11 cellular contexts compared by ENCODE assay signal in genomic region chr17:2250140-2251095, GRCh38. TPM values are rescaled to one million over a fixed set of nuclear protein-coding genes. Genes with fewer than 3 reads are reported as not detected.
A peak's percentile ranks its signal among the peaks of the same experiment; 100 is the strongest.
DNase-seq lines count a peak whose midpoint lies in the region; ATAC-seq and TF ChIP-seq lines count a peak whose summit lies in the region.
"Had no signal": no experiment of that assay in that cellular context is flagged by ENCODE, and none has a peak within 500 bp of the region (broad histone marks: within the 10 kb centered on the region; RNA-seq: fewer than 3 reads in every experiment).

No MANE protein-coding gene starts in this region.

- CTCF ChIA-PET in CD4-positive, alpha-beta T cell (lab: Charles Lee), result interaction anchor here (0.7 to 1.1 kb wide), 2 partner anchors 27 to 31 kb away, joined by 3 read pairs; no protein-coding TSS in a partner anchor
- CTCF ChIA-PET in SK-N-SH (lab: Yijun Ruan, JAX) (interaction anchor here (0.8 to 4.3 kb wide), 2 partner anchors 19 to 196 kb away, joined by 3 to 46 read pairs; partner anchors contain the start of gene HIC1), Calu3 (lab: Charles Lee) (no interaction called here)
- CTCF ChIA-PET in activated naive CD4-positive, alpha-beta T cell treated with anti-CD3 and anti-CD28 coated beads for 36 hours (lab: Charles Lee), result interaction anchor here (0.9 to 1.7 kb wide), 6 partner anchors 10 to 195 kb away, joined by 4 to 8 read pairs (median 4); partner anchors contain the start of gene HIC1

- peaks cover 11% of the 10 kb centered on the region for H3K79me2 ChIP-seq in SK-N-SH (ENCODE audit: insufficient read depth)

- TF ChIP-seq RAD21 in SK-N-SH (IDR thresholded peaks at IDR 0.05; ENCODE audit: low read length), result no peak

- H2AFZ ChIP-seq in SK-N-SH (ENCODE audit: low read depth), result no peak overlapping the region

- no peak overlapping the region for H3K4me3 ChIP-seq in SK-N-SH (ENCODE audit: low read depth in 2 of 2, low read length in 1 of 2)
- H3K4me3 ChIP-seq: esophagus squamous epithelium had no signal

- H3K9me3 Mint-ChIP-seq in CD4-positive, alpha-beta T cell, result peaks cover 5% of the 10 kb centered on the region
- no peaks in the 10 kb centered on the region for H3K9me3 Mint-ChIP-seq in activated naive CD4-positive, alpha-beta T cell treated with anti-CD3 and anti-CD28 coated beads for 36 hours
- H3K9me3 Mint-ChIP-seq in natural killer cell (no peaks in the 10 kb centered on the region), Calu3 (ENCODE audit: low read depth, unreplicated experiment) (no peaks in the 10 kb centered on the region)

- 78% methylated on average over 12 of the region's 12 CpGs for WGBS in SK-N-SH (ENCODE audit: low lambda C conversion rate)

- H3K27me3 ChIP-seq in CD4-positive, alpha-beta T cell (ENCODE audit: control insufficient read depth, insufficient read depth, low read length), result no peaks in the 10 kb centered on the region
- no peaks in the 10 kb centered on the region for H3K27me3 ChIP-seq in SK-N-SH (ENCODE audit: insufficient read depth)
- H3K27me3 ChIP-seq: esophagus squamous epithelium had no signal

- peaks cover 22% of the 10 kb centered on the region for H3F3A ChIP-seq in SK-N-SH (replicated peaks; ENCODE audit: insufficient read depth)

- ATAC-seq in CD4-positive, alpha-beta T cell (ENCODE audit: poor library complexity), result peak; percentile 78
- ATAC-seq in natural killer cell (peak; percentile 65 to 85 (median 84)), HG03565 (IDR thresholded peaks at IDR 0.05; ENCODE audit: unreplicated experiment) (no peak), GM18505 (IDR thresholded peaks at IDR 0.05; ENCODE audit: unreplicated experiment) (no peak)

- no peak for TF ChIP-seq CTCF in CD4-positive, alpha-beta T cell (IDR thresholded peaks at IDR 0.05)
- TF ChIP-seq CTCF in SK-N-SH (IDR thresholded peaks at IDR 0.05) (no peak), natural killer cell (IDR thresholded peaks at IDR 0.05) (no peak), Calu3 (IDR thresholded peaks at IDR 0.05; ENCODE audit: unreplicated experiment) (no peak)

- peaks cover 65% of the 10 kb centered on the region for H3K36me3 Mint-ChIP-seq in CD4-positive, alpha-beta T cell (ENCODE audit: low read depth)
- H3K36me3 Mint-ChIP-seq in activated naive CD4-positive, alpha-beta T cell treated with anti-CD3 and anti-CD28 coated beads for 36 hours (ENCODE audit: low read depth), result peaks cover 28% of the 10 kb centered on the region
- peaks cover 7% of the 10 kb centered on the region for H3K36me3 Mint-ChIP-seq in natural killer cell
- no peaks in the 10 kb centered on the region for H3K36me3 Mint-ChIP-seq in Calu3 (ENCODE audit: insufficient read depth, unreplicated experiment)

- DNase-seq in CD4-positive, alpha-beta T cell, result peak in 4 of 10 experiments; percentile 19 to 56 (median 32)
- DNase-seq in SK-N-SH (no peak), natural killer cell (no peak), Calu3 (no peak), NCI-H1436 treated with DMSO at 0.1 percent for 48 hours (lab: John Stamatoyannopoulos, UW) (no peak)
- peak; percentile 68 for DNase-seq in activated naive CD4-positive, alpha-beta T cell treated with anti-CD3 and anti-CD28 coated beads for 36 hours
- DNase-seq: esophagus squamous epithelium, midbrain, NCI-H1694 had no signal

- H3K4me1 ChIP-seq in SK-N-SH (ENCODE audit: control insufficient read depth in 1 of 2, insufficient read depth in 2 of 2, low read depth in 1 of 2, low read length in 1 of 2), result peaks cover 2 to 23% of the 10 kb centered on the region in 2 experiments; a peak in 2 of 4 replicates

- peak overlapping the region; percentile 1 for H3K4me3 Mint-ChIP-seq in CD4-positive, alpha-beta T cell
- no peak overlapping the region for H3K4me3 Mint-ChIP-seq in activated naive CD4-positive, alpha-beta T cell treated with anti-CD3 and anti-CD28 coated beads for 36 hours
- H3K4me3 Mint-ChIP-seq in natural killer cell (no peak overlapping the region), Calu3 (ENCODE audit: low read depth, unreplicated experiment) (no peak overlapping the region)

- BruUV-seq in Calu3 (replicated peaks; lab: Mats Ljungman, UMichigan), result no TSS peak

- no peaks in the 10 kb centered on the region for H3K9me2 ChIP-seq in SK-N-SH

- H4K20me1 ChIP-seq in SK-N-SH (ENCODE audit: insufficient read depth), result no peaks in the 10 kb centered on the region

- H3K27ac Mint-ChIP-seq in CD4-positive, alpha-beta T cell, result peak overlapping the region; percentile 78
- peak overlapping the region; percentile 65 for H3K27ac Mint-ChIP-seq in activated naive CD4-positive, alpha-beta T cell treated with anti-CD3 and anti-CD28 coated beads for 36 hours
- H3K27ac Mint-ChIP-seq in natural killer cell (peak overlapping the region; percentile 82 to 83), Calu3 (ENCODE audit: unreplicated experiment) (no peak overlapping the region)

- H3K4me2 ChIP-seq in SK-N-SH, result peak overlapping the region; percentile 49; the same call in 1 of the 2 replicates

- H3K9ac ChIP-seq in SK-N-SH, result peak overlapping the region; percentile 54; the same call in 1 of the 2 replicates

- H3K4me1 Mint-ChIP-seq in CD4-positive, alpha-beta T cell (ENCODE audit: low read depth), result peaks cover 57% of the 10 kb centered on the region
- peaks cover 59% of the 10 kb centered on the region for H3K4me1 Mint-ChIP-seq in activated naive CD4-positive, alpha-beta T cell treated with anti-CD3 and anti-CD28 coated beads for 36 hours (ENCODE audit: low read depth)
- H3K4me1 Mint-ChIP-seq in natural killer cell (peaks cover 38 to 46% of the 10 kb centered on the region in 2 donors), Calu3 (ENCODE audit: low read depth, unreplicated experiment) (no peaks in the 10 kb centered on the region)

- POLR2A ChIA-PET in CD4-positive, alpha-beta T cell (lab: Charles Lee), result interaction anchor here (1.5 to 7.9 kb wide), 2 partner anchors 9 to 14 kb away, joined by 8 to 77 read pairs; no protein-coding TSS in a partner anchor
- POLR2A ChIA-PET in SK-N-SH (lab: Yijun Ruan, JAX), result no interaction called here

- no peak for TF ChIP-seq POLR2A in GM18505 (IDR thresholded peaks at IDR 0.05; ENCODE audit: borderline replicate concordance, extremely low read depth, insufficient read depth, insufficient read length)

- H3K27ac ChIP-seq in CD4-positive, alpha-beta T cell (ENCODE audit: low read depth, low read length), result no peak overlapping the region
- H3K27ac ChIP-seq in SK-N-SH (ENCODE audit: low read depth in 2 of 2, low read length in 1 of 2), result peak overlapping the region in 1 of 2 experiments; percentile 90; a peak in 2 of 4 replicates
- H3K27ac ChIP-seq: esophagus squamous epithelium had no signal

- TF ChIP-seq EP300 in SK-N-SH (IDR thresholded peaks at IDR 0.05; ENCODE audit: borderline replicate concordance in 1 of 2, low read depth in 1 of 2, low read length in 1 of 2), result peak in 1 of 2 experiments; percentile 24; a peak in 1 of 4 replicates

- no peaks in the 10 kb centered on the region for H3K27me3 Mint-ChIP-seq in CD4-positive, alpha-beta T cell
- no peaks in the 10 kb centered on the region for H3K27me3 Mint-ChIP-seq in activated naive CD4-positive, alpha-beta T cell treated with anti-CD3 and anti-CD28 coated beads for 36 hours (ENCODE audit: low read depth)
- H3K27me3 Mint-ChIP-seq in natural killer cell (ENCODE audit: low read depth in 2 of 2) (no peaks in the 10 kb centered on the region), Calu3 (ENCODE audit: unreplicated experiment) (no peaks in the 10 kb centered on the region)

- intact Hi-C loops in CD4-positive, alpha-beta T cell (cut with DNase I, micrococcal nuclease), result no loop called here
- intact Hi-C loops in activated naive CD4-positive, alpha-beta T cell treated with anti-CD3 and anti-CD28 coated beads for 36 hours (cut with micrococcal nuclease), result loop anchor here (1.0 to 5.0 kb wide), 3 partner anchors 32 to 418 kb away; partner anchors contain the start of gene RPA1
- intact Hi-C loops in natural killer cell (cut with micrococcal nuclease) (loop anchor here (2.0 kb wide), 1 partner anchor 16 kb away; no protein-coding TSS in a partner anchor), Calu3 (cut with micrococcal nuclease; ENCODE audit: unreplicated experiment) (no loop called here)

- no peaks in the 10 kb centered on the region for H3K9me3 ChIP-seq in CD4-positive, alpha-beta T cell (ENCODE audit: control insufficient read depth, low read length)
- no peaks in the 10 kb centered on the region for H3K9me3 ChIP-seq in SK-N-SH
- H3K9me3 ChIP-seq: esophagus squamous epithelium had no signal

- H3K36me3 ChIP-seq in SK-N-SH (replicated peaks in 1 of 2; ENCODE audit: control insufficient read depth in 1 of 2, insufficient read depth in 2 of 2, low read length in 1 of 2), result peaks cover 3 to 9% of the 10 kb centered on the region in 2 experiments

TF ChIP-seq in SK-N-SH, 30 proteins besides CTCF, POLR2A, EP300 and RAD21 (continues in another document):
- TF ChIP-seq, protein P1, sequence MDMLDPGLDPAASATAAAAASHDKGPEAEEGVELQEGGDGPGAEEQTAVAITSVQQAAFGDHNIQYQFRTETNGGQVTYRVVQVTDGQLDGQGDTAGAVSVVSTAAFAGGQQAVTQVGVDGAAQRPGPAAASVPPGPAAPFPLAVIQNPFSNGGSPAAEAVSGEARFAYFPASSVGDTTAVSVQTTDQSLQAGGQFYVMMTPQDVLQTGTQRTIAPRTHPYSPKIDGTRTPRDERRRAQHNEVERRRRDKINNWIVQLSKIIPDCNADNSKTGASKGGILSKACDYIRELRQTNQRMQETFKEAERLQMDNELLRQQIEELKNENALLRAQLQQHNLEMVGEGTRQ (IDR thresholded peaks at IDR 0.05; ENCODE audit: borderline replicate concordance, low read depth, low read length), result no peak
- TF ChIP-seq JUND (IDR thresholded peaks at IDR 0.05) (peak; percentile 46; the same call in 1 of the 2 replicates), FOSL2 (IDR thresholded peaks at IDR 0.05; ENCODE audit: borderline replicate concordance, low read depth) (peak; percentile 49; the same call in 1 of the 2 replicates), NFIC (IDR thresholded peaks at IDR 0.05; ENCODE audit: borderline replicate concordance) (no peak)

RNA-seq across cellular contexts. Expression of gene SMG6, which starts 53.2 kb away (rescaled TPM):
- total RNA-seq in CD4-positive, alpha-beta T cell, result 10 to 100 TPM; 39.3 to 39.7 TPM
- 9.5 and 15.7 TPM in 2 replicates for polyA plus RNA-seq in SK-N-SH (2012; rRNA removed)
- 9.0 and 10.4 TPM in 2 replicates for polyA plus RNA-seq in SK-N-SH (2012; cell fraction: cytosol; rRNA removed)
- polyA plus RNA-seq in SK-N-SH (2012; cell fraction: nucleus; rRNA removed), result 38.2 and 48.1 TPM in 2 replicates
- total RNA-seq in activated naive CD4-positive, alpha-beta T cell treated with anti-CD3 and anti-CD28 coated beads for 36 hours, result 10 to 100 TPM; 18.8 to 20.7 TPM
- total RNA-seq in natural killer cell (10 to 100 TPM; 41.6 to 49.4 (median 48.2) TPM), Calu3 (2022) (13.0 and 13.5 TPM in 2 replicates)

RNA-seq across cellular contexts. Expression of gene SRR, which starts 53.3 kb away (rescaled TPM):
- 1 to 10 TPM; 2.5 to 2.8 TPM for total RNA-seq in CD4-positive, alpha-beta T cell
- 18.5 and 20.2 TPM in 2 replicates for polyA plus RNA-seq in SK-N-SH (2012; rRNA removed)
- 20.2 and 21.7 TPM in 2 replicates for polyA plus RNA-seq in SK-N-SH (2012; cell fraction: cytosol; rRNA removed)
- 4.6 and 10.0 TPM in 2 replicates for polyA plus RNA-seq in SK-N-SH (2012; cell fraction: nucleus; rRNA removed)
- total RNA-seq in activated naive CD4-positive, alpha-beta T cell treated with anti-CD3 and anti-CD28 coated beads for 36 hours, result 10 to 100 TPM in 1 of 2 experiments, 1 to 10 TPM in 1; 8.9 to 10.2 TPM
- total RNA-seq in natural killer cell (10 to 100 TPM in 1 of 3 donors, 1 to 10 TPM in 2; 6.4 to 11.1 (median 7.9) TPM), Calu3 (2022) (6.4 and 7.0 TPM in 2 replicates)

Comparison
In these comparisons a context has a peak if more than half of its experiments do, and no peak if none do; other contexts are left out.
1. ATAC-seq: peak in CD4-positive, alpha-beta T cell (single experiment) and natural killer cell (3 of 3); none in HG03565 (single experiment) and GM18505 (single experiment).
2. intact Hi-C loops: an anchor here in activated naive CD4-positive, alpha-beta T cell treated with anti-CD3 and anti-CD28 coated beads for 36 hours (1.0 to 5.0 kb wide) and natural killer cell (2.0 kb wide); none called in CD4-positive, alpha-beta T cell and Calu3.